22 cellular contexts compared by ENCODE assay signal in genomic region chr5:78624011-78624541, GRCh38. TPM values are rescaled to one million over a fixed set of nuclear protein-coding genes. Genes with fewer than 3 reads are reported as not detected.
A peak's percentile ranks its signal among the peaks of the same experiment; 100 is the strongest.
DNase-seq lines count a peak whose midpoint lies in the region; ATAC-seq, FAIRE-seq and TF ChIP-seq lines count a peak whose summit lies in the region.
"Had no signal": no experiment of that assay in that cellular context is flagged by ENCODE, and none has a peak within 500 bp of the region (broad histone marks: within the 10 kb centered on the region; RNA-seq: fewer than 3 reads in every experiment).

No MANE protein-coding gene starts in this region.

- ATAC-seq in Right ventricle myocardium superior (ENCODE audit: poor library complexity) (peak; percentile 74), heart left ventricle (peak in 3 of 4 donors; percentile 54 to 70 (median 60))
- ATAC-seq: effector memory CD8-positive, alpha-beta T cell; left lung; naive thymus-derived CD4-positive, alpha-beta T cell; stimulated activated naive B cell treated with anti-CD40 and anti-IgM and Interleukin-4, amounts not matched to agents 10 μg/mL and 1 μg/mL and 100 μg/mL, for 72 hours; T-helper 17 cell had no signal

- FAIRE-seq in D721Med (lab: Jason Lieb, UNC): no peak
- FAIRE-seq: urothelium cell line had no signal

- no peaks in the 10 kb centered on the region for H3K27me3 Mint-ChIP-seq in nephron (ENCODE audit: low read depth)
- H3K27me3 Mint-ChIP-seq: activated B cell treated with CpG ODN at 0.5 μM for 24 hours; stimulated activated naive B cell treated with anti-CD40 and anti-IgM and Interleukin-4, amounts not matched to agents 10 μg/mL and 1 μg/mL and 100 μg/mL, for 72 hours had no signal

- H3K4me3 Mint-ChIP-seq in nephron: no peak overlapping the region
- H3K4me3 Mint-ChIP-seq: activated B cell treated with CpG ODN at 0.5 μM for 24 hours; CD4-positive, alpha-beta T cell; effector memory CD8-positive, alpha-beta T cell; naive thymus-derived CD4-positive, alpha-beta T cell; stimulated activated naive B cell treated with anti-CD40 and anti-IgM and Interleukin-4, amounts not matched to agents 10 μg/mL and 1 μg/mL and 100 μg/mL, for 72 hours; T-helper 17 cell had no signal

- no peak for TF ChIP-seq POLR2A in heart left ventricle (IDR thresholded peaks at IDR 0.05)
- TF ChIP-seq POLR2A in vagina (IDR thresholded peaks at IDR 0.05): no peak

- H3K27me3 ChIP-seq in heart left ventricle: no peaks in the 10 kb centered on the region
- H3K27me3 ChIP-seq in vagina: no peaks in the 10 kb centered on the region
- H3K27me3 ChIP-seq: left lung had no signal

- peaks cover 10% of the 10 kb centered on the region for H3K9me3 Mint-ChIP-seq in nephron
- H3K9me3 Mint-ChIP-seq: effector memory CD8-positive, alpha-beta T cell; stimulated activated naive B cell treated with anti-CD40 and anti-IgM and Interleukin-4, amounts not matched to agents 10 μg/mL and 1 μg/mL and 100 μg/mL, for 72 hours had no signal

- H3K36me3 ChIP-seq in heart left ventricle (peaks cover 0 to 13% (median 3%) of the 10 kb centered on the region in 9 donors), vagina (no peaks in the 10 kb centered on the region)
- H3K36me3 ChIP-seq: prostate gland had no signal

- H3K27ac Mint-ChIP-seq in nephron: peak overlapping the region; percentile 9 to 66 (median 49)
- H3K27ac Mint-ChIP-seq: activated B cell treated with CpG ODN at 0.5 μM for 24 hours; CD4-positive, alpha-beta T cell; effector memory CD8-positive, alpha-beta T cell; naive thymus-derived CD4-positive, alpha-beta T cell; stimulated activated naive B cell treated with anti-CD40 and anti-IgM and Interleukin-4, amounts not matched to agents 10 μg/mL and 1 μg/mL and 100 μg/mL, for 72 hours; T-helper 17 cell had no signal

- WGBS in heart left ventricle, 4 donors: 22 to 33% (median 26%) methylated on average over 2 of the region's 2 CpGs

- H3K36me3 Mint-ChIP-seq in nephron (ENCODE audit: low read depth): peaks cover 67% of the 10 kb centered on the region

- H3K9me3 ChIP-seq in heart left ventricle (peaks cover 0 to 8% (median 5%) of the 10 kb centered on the region in 12 donors), vagina (no peaks in the 10 kb centered on the region)
- H3K9me3 ChIP-seq: prostate gland had no signal

- intact Hi-C loops in Right ventricle myocardium superior (cut with DNase I) (no loop called here), cardiac septum (cut with DNase I) (no loop called here), heart left ventricle (cut with DNase I) (no loop called here), vagina (cut with DNase I) (no loop called here)

- peaks cover 68% of the 10 kb centered on the region for H3K4me1 Mint-ChIP-seq in nephron

- peaks cover 0 to 31% (median 21%) of the 10 kb centered on the region in 12 donors for H3K4me1 ChIP-seq in heart left ventricle
- H3K4me1 ChIP-seq in vagina: peaks cover 57% of the 10 kb centered on the region
- H3K4me1 ChIP-seq: prostate gland had no signal

- H3K4me3 ChIP-seq in heart left ventricle: no peak overlapping the region
- H3K4me3 ChIP-seq in vagina: no peak overlapping the region
- H3K4me3 ChIP-seq: left lung, prostate gland had no signal

- DNase-seq in Right ventricle myocardium superior: no peak
- no peak for DNase-seq in cardiac septum (ENCODE audit: low spot score)
- no peak for DNase-seq in heart left ventricle
- peak in 1 of 2 donors; percentile 75 for DNase-seq in vagina (ENCODE audit: extremely low spot score in 2 of 2)
- no peak for DNase-seq in A172 (ENCODE audit: low spot score)
- DNase-seq in D721Med (ENCODE audit: insufficient read length, low spot score): no peak
- DNase-seq in NCI-H1436 (lab: John Stamatoyannopoulos, UW): no peak
- DNase-seq: activated B cell treated with CpG ODN at 0.5 μM for 24 hours; activated CD8-positive, alpha-beta memory T cell treated with anti-CD3 and anti-CD28 coated beads for 24 hours; CD4-positive, alpha-beta T cell; DND-41; effector memory CD8-positive, alpha-beta T cell; left lung; naive thymus-derived CD4-positive, alpha-beta T cell; NCI-H1417; NCI-H2227 treated with DMSO at 0.1 percent for 48 hours; stimulated activated CD4-positive, alpha-beta T cell treated with anti-CD3 and anti-CD28 coated beads, Interleukin-15, amount 100 ng/mL, for 24 hours; stimulated activated naive B cell treated with anti-CD40 and anti-IgM and Interleukin-4, amounts not matched to agents 10 μg/mL and 1 μg/mL and 100 μg/mL, for 72 hours; T-helper 17 cell had no signal

- H3K27ac ChIP-seq in heart left ventricle: peak overlapping the region in 1 of 12 donors; percentile 46
- H3K27ac ChIP-seq in vagina: peak overlapping the region; percentile 70
- H3K27ac ChIP-seq: left lung had no signal

- TF ChIP-seq CTCF in heart left ventricle (IDR thresholded peaks at IDR 0.05) (no peak), nephron (IDR thresholded peaks at IDR 0.05; ENCODE audit: unreplicated experiment in 3 of 3) (no peak), vagina (IDR thresholded peaks at IDR 0.05) (no peak), D721Med (IDR thresholded peaks at IDR 0.05; ENCODE audit: insufficient read depth, missing control alignments) (no peak)

RNA-seq across cellular contexts. Expression of gene LHFPL2, which starts 24.5 kb away (rescaled TPM):
- total RNA-seq in Right ventricle myocardium superior (5.0 TPM), cardiac septum (7.9 TPM), heart left ventricle (10 to 100 TPM in 5 of 9 donors, 1 to 10 TPM in 4; 5.6 to 35.6 (median 10.1) TPM), vagina (24.8 TPM)
- polyA plus RNA-seq in heart left ventricle: 10 to 100 TPM in 1 of 2 donors, 1 to 10 TPM in 1; 1.8 to 11.5 TPM
- total RNA-seq in A172 (2014; rRNA removed; shearing (Covaris generic)): 42.3 and 48.8 TPM in 2 replicates
